ENCODE assay signal across 12 cellular contexts in genomic region chr6:52992980-52993379, GRCh38. TPM values are rescaled to one million over a fixed set of nuclear protein-coding genes. Genes with fewer than 3 reads are reported as not detected.
DNase-seq lines count a peak whose midpoint lies in the region; ATAC-seq, FAIRE-seq and TF ChIP-seq lines count a peak whose summit lies in the region.
"Had no signal": no experiment of that assay in that cellular context is flagged by ENCODE, and none has a peak within 500 bp of the region (broad histone marks: within the 10 kb centered on the region; RNA-seq: fewer than 3 reads in every experiment).

No MANE protein-coding gene starts in this region.

- ATAC-seq in A549, result no peak
- no peak for ATAC-seq in GM19395 (IDR thresholded peaks at IDR 0.05; ENCODE audit: unreplicated experiment)
- ATAC-seq in left colon, result no peak
- no peak for ATAC-seq in GM21786 (IDR thresholded peaks at IDR 0.05; ENCODE audit: unreplicated experiment)
- ATAC-seq: pancreas had no signal

- H4K20me1 ChIP-seq in mammary epithelial cell (ENCODE audit: insufficient read depth, low read length), result no peaks in the 10 kb centered on the region

- no peaks in the 10 kb centered on the region for H3K79me2 ChIP-seq in mammary epithelial cell (ENCODE audit: insufficient read depth, low read length)

- H3K4me2 ChIP-seq in A549 (peak overlapping the region; percentile 87; the same call in 2 of the 3 replicates), mammary epithelial cell (ENCODE audit: insufficient read depth, low read depth, low read length) (peak overlapping the region; percentile 86)

- no TSS peak for BruUV-seq in mammary epithelial cell (replicated peaks; lab: Mats Ljungman, UMichigan)

- DNase-seq in A549 (ENCODE audit: low read depth in 1 of 2, low spot score in 1 of 2) (no peak), HCEC 1CT (peak; percentile 82), mammary epithelial cell (peak; percentile 46), ACHN (no peak), left colon (no peak)
- DNase-seq: activated effector memory CD4-positive, alpha-beta T cell treated with anti-CD3 and anti-CD28 coated beads, Interleukin-2, amount 50 U/mL, for 16 hours; DMS153; NCI-H187 treated with DMSO at 0.1 percent for 48 hours; pancreas had no signal

- TF ChIP-seq CTCF in A549 (IDR thresholded peaks at IDR 0.05), result no peak
- TF ChIP-seq CTCF in mammary epithelial cell (conservative IDR thresholded peaks at IDR 0.05 in 1 of 2, IDR thresholded peaks at IDR 0.05 in 1 of 2; ENCODE audit: extremely low read depth in 1 of 2, insufficient read depth in 1 of 2, low read depth in 1 of 2, low read length in 2 of 2), result no peak

- H3K4me1 ChIP-seq in A549 (peaks cover 16% of the 10 kb centered on the region), mammary epithelial cell (ENCODE audit: insufficient read depth, low read length) (peaks cover 27% of the 10 kb centered on the region), muscle layer of duodenum (ENCODE audit: control insufficient read depth in 1 of 2, insufficient read depth in 2 of 2, low read length in 2 of 2) (no peaks in the 10 kb centered on the region)

- no peak overlapping the region for H3K27ac ChIP-seq in A549
- H3K27ac ChIP-seq in mammary epithelial cell (ENCODE audit: insufficient read depth, low read depth, low read length), result no peak overlapping the region
- peak overlapping the region; percentile 94 for H3K27ac ChIP-seq in muscle layer of duodenum (ENCODE audit: low read length)

- dilution Hi-C loops in mammary epithelial cell (cut with HindIII; ENCODE audit: low sequenced_read_pairs), result no loop called here

- no peak for TF ChIP-seq EP300 in A549 (IDR thresholded peaks at IDR 0.05)

- H2AFZ ChIP-seq in mammary epithelial cell (ENCODE audit: low read depth, low read length), result no peak overlapping the region

- TF ChIP-seq POLR2A in A549 (IDR thresholded peaks at IDR 0.05; ENCODE audit: low read length), result no peak

- H3K27me3 ChIP-seq in mammary epithelial cell (ENCODE audit: insufficient read depth, low read length) (no peaks in the 10 kb centered on the region), muscle layer of duodenum (ENCODE audit: low read depth, low read length) (no peaks in the 10 kb centered on the region)
- H3K27me3 ChIP-seq: pancreas had no signal

- in situ Hi-C loops in mammary epithelial cell (cut with MboI; ENCODE audit: low sequenced_read_pairs in 2 of 2) (loop anchor here in 1 of 2 donors (5.0 kb wide), 1 partner anchor 111 kb away; no protein-coding TSS in a partner anchor), ACHN (cut with HindIII; ENCODE audit: low pct_ligation_motif_present, low pct_unique_long_range_greater_than_20kb, low sequenced_read_pairs) (no loop called here)

- no peaks in the 10 kb centered on the region for H3K36me3 ChIP-seq in mammary epithelial cell (ENCODE audit: insufficient read depth, low read length)
- H3K36me3 ChIP-seq in muscle layer of duodenum (ENCODE audit: control insufficient read depth in 1 of 2, insufficient read depth in 2 of 2, low read length in 2 of 2), result peaks cover 0 to 17% of the 10 kb centered on the region in 2 donors
- H3K36me3 ChIP-seq: pancreas had no signal

- H3K9me3 ChIP-seq in A549, result no peaks in the 10 kb centered on the region
- H3K9me3 ChIP-seq in mammary epithelial cell (replicated peaks; ENCODE audit: insufficient read depth, low read length), result no peaks in the 10 kb centered on the region
- H3K9me3 ChIP-seq in muscle layer of duodenum (ENCODE audit: control insufficient read depth in 1 of 2, low read length in 2 of 2), result no peaks in the 10 kb centered on the region
- H3K9me3 ChIP-seq: pancreas had no signal

- no peak for FAIRE-seq in A549 (lab: Jason Lieb, UNC)

- no peak overlapping the region for H3K9ac ChIP-seq in mammary epithelial cell (ENCODE audit: insufficient read depth, low read length)

- intact Hi-C loops in mammary epithelial cell (cut with micrococcal nuclease) (loop anchor here (10.0 kb wide), 1 partner anchor 268 kb away; no protein-coding TSS in a partner anchor), left colon (cut with DNase I, micrococcal nuclease) (no loop called here)

- H3K4me3 ChIP-seq in A549, result no peak overlapping the region
- H3K4me3 ChIP-seq in mammary epithelial cell (replicated peaks in 1 of 3; ENCODE audit: insufficient read depth in 1 of 3, low read depth in 2 of 3, low read length in 3 of 3), result no peak overlapping the region
- H3K4me3 ChIP-seq in muscle layer of duodenum (ENCODE audit: low read depth in 1 of 2, low read length in 2 of 2), result peak overlapping the region; percentile 92 to 96

- no peak for TF ChIP-seq RAD21 in A549 (conservative IDR thresholded peaks at IDR 0.05 in 1 of 2, IDR thresholded peaks at IDR 0.05 in 1 of 2)

- WGBS in A549 (ENCODE audit: missing lambda C conversion rate), result 85% methylated on average over 6 of the region's 6 CpGs
- 77% methylated on average over 6 of the region's 6 CpGs for WGBS in mammary epithelial cell (ENCODE audit: low coverage, missing lambda C conversion rate)

- CTCF ChIA-PET in A549 (lab: Yijun Ruan, JAX), result no interaction called here
- CTCF ChIA-PET in mammary epithelial cell (lab: Charles Lee; ENCODE audit: low non-redundant PET), result no interaction called here

- POLR2A ChIA-PET in A549 (lab: Yijun Ruan, JAX), result interaction anchor here (0.6 kb wide), 1 partner anchor 585 kb away, joined by 4 read pairs; no protein-coding TSS in a partner anchor

TF ChIP-seq in A549, 52 proteins besides CTCF, POLR2A, EP300 and RAD21:
- TF ChIP-seq HOXB13 (CRISPR knock-in tag; IDR thresholded peaks at IDR 0.05; ENCODE audit: low read depth) (no peak), HDAC2 (IDR thresholded peaks at IDR 0.05) (no peak), PHF8 (IDR thresholded peaks at IDR 0.05; ENCODE audit: borderline replicate concordance, low read depth) (no peak)
TF ChIP-seq in A549: peak in this region for 0.

RNA-seq across cellular contexts. Expression of gene GSTA4, which starts 2.1 kb away (rescaled TPM):
- polyA plus RNA-seq in A549 (2011; rRNA removed), result 29.2 and 30.6 TPM in 2 replicates
- polyA plus RNA-seq in A549 (2012; cell fraction: cytosol; rRNA removed), result 8.6 and 9.5 TPM in 2 replicates
- polyA plus RNA-seq in A549 (2012; cell fraction: nucleus; rRNA removed), result 3.6 and 5.7 TPM in 2 replicates
- 12.6 to 13.3 TPM (median 12.8 TPM) in 3 replicates for polyA plus RNA-seq in A549 (2017; fragmentation: RNase III; extraction: RNeasy Plus Mini Kit Qiagen cat#74134 plus additional on column Dnase treatment)
- 2.6 and 4.8 TPM in 2 replicates for polyA minus RNA-seq in A549 (2011; rRNA and poly(A)+ RNA removed)
- total RNA-seq in mammary epithelial cell, result 10 to 100 TPM in 1 of 2 donors, 1 to 10 TPM in 1; 8.3 to 12.2 TPM
- polyA plus RNA-seq in mammary epithelial cell, result 6.9 TPM
- 6.1 TPM for polyA minus RNA-seq in mammary epithelial cell
- total RNA-seq in left colon, result 10 to 100 TPM; 14.1 to 15.2 TPM

Comparison
In these comparisons a context has a peak if more than half of its experiments do, and no peak if none do; other contexts are left out.
1. DNase-seq: peak in HCEC 1CT (single experiment) and mammary epithelial cell (single experiment); none in A549 (0 of 2), ACHN (single experiment) and left colon (0 of 2).
2. H3K4me3 ChIP-seq: peak in muscle layer of duodenum (2 of 2); none in A549 (single experiment) and mammary epithelial cell (0 of 3).